ENCODE assay signal across 24 cellular contexts in the genomic region with DNA sequence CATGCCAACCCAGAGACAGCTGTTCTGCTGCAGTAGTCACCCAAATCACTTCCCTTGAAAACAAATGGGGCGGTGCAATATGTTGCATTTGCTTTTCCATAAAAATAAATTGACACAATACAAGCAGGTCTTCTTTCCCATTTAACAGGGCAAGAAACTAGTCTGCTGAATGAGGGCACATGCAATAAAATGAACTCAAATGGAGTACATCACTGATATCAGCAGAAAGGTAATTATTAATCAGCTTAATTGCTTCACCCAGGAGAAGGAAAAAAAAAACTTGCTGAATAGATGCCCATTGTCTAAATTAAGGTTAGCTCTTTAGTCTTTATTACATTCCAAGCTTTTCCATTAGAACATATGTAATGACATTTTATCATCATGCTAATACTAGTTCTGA.
DNase-seq lines count a peak whose midpoint lies in the region; TF ChIP-seq lines count a peak whose summit lies in the region.
"Had no signal": no experiment of that assay in that cellular context is flagged by ENCODE, and none has a peak within 500 bp of the region (broad histone marks: within the 10 kb centered on the region; RNA-seq: fewer than 3 reads in every experiment).

No MANE protein-coding gene starts in this region.

- H3K79me2 ChIP-seq in mammary epithelial cell (ENCODE audit: insufficient read depth, low read length) = no peaks in the 10 kb centered on the region

- no peaks in the 10 kb centered on the region for H4K20me1 ChIP-seq in mammary epithelial cell (ENCODE audit: insufficient read depth, low read length)

- in situ Hi-C loops in mammary epithelial cell (cut with MboI; ENCODE audit: low sequenced_read_pairs in 2 of 2) = loop anchor here (10.0 to 25.0 kb wide), 2 partner anchors 328 to 346 kb away; no protein-coding TSS in a partner anchor

- H3K4me1 ChIP-seq in mammary epithelial cell (ENCODE audit: insufficient read depth, low read length) = no peaks in the 10 kb centered on the region
- no peaks in the 10 kb centered on the region for H3K4me1 ChIP-seq in ascending aorta

- TF ChIP-seq CTCF in VCaP (conservative IDR thresholded peaks at IDR 0.05) = no peak
- TF ChIP-seq CTCF in mammary epithelial cell (conservative IDR thresholded peaks at IDR 0.05 in 1 of 2, IDR thresholded peaks at IDR 0.05 in 1 of 2; ENCODE audit: extremely low read depth in 1 of 2, insufficient read depth in 1 of 2, low read depth in 1 of 2, low read length in 2 of 2) = no peak
- no peak for TF ChIP-seq CTCF in ascending aorta (IDR thresholded peaks at IDR 0.05)

- no peaks in the 10 kb centered on the region for H3K36me3 ChIP-seq in mammary epithelial cell (ENCODE audit: insufficient read depth, low read length)
- H3K36me3 ChIP-seq in ascending aorta = no peaks in the 10 kb centered on the region
- H3K36me3 ChIP-seq: MG63 had no signal

- intact Hi-C loops in mammary epithelial cell (cut with micrococcal nuclease) (loop anchor here (10.0 kb wide), 1 partner anchor 74 kb away; no protein-coding TSS in a partner anchor), ascending aorta (cut with DNase I) (loop anchor here (5.0 kb wide), 2 partner anchors 323 to 343 kb away; no protein-coding TSS in a partner anchor)

- H3K4me2 ChIP-seq in mammary epithelial cell (ENCODE audit: insufficient read depth, low read depth, low read length) = no peak overlapping the region
- H3K4me2 ChIP-seq: SK-N-SH had no signal

- H3K9me3 ChIP-seq in mammary epithelial cell (replicated peaks; ENCODE audit: insufficient read depth, low read length) (peaks cover 3% of the 10 kb centered on the region), ascending aorta (no peaks in the 10 kb centered on the region)
- H3K9me3 ChIP-seq: MG63, SK-N-SH had no signal

- peak overlapping the region; percentile 99 for H3K27ac ChIP-seq in VCaP
- H3K27ac ChIP-seq in mammary epithelial cell (ENCODE audit: insufficient read depth, low read depth, low read length) = no peak overlapping the region
- H3K27ac ChIP-seq in ascending aorta = no peak overlapping the region
- H3K27ac ChIP-seq: GM23248 had no signal

- H3K9ac ChIP-seq in mammary epithelial cell (ENCODE audit: insufficient read depth, low read length) = no peak overlapping the region
- H3K9ac ChIP-seq: GM23248, SK-N-SH had no signal

- no TSS peak for BruUV-seq in mammary epithelial cell (replicated peaks; lab: Mats Ljungman, UMichigan)

- CTCF ChIA-PET in mammary epithelial cell (lab: Charles Lee; ENCODE audit: low non-redundant PET) = no interaction called here

- DNase-seq in NCI-H1092 treated with DMSO at 0.1 percent for 48 hours (lab: John Stamatoyannopoulos, UW) (peak; percentile 17), NCI-H1092 (lab: John Stamatoyannopoulos, UW) (no peak), myocyte (ENCODE audit: low read depth) (peak; percentile 45), mammary epithelial cell (no peak), NCI-H774 (lab: John Stamatoyannopoulos, UW) (no peak), ascending aorta (ENCODE audit: low spot score in 2 of 2) (no peak)
- DNase-seq: DMS53; EL; GDM1; GM23248; H7; IMR-90; KG1; MG63; NCI-H1417; NCI-H1694; NCI-H2029 treated with DMSO at 0.1 percent for 48 hours; NCI-H2227 treated with DMSO at 0.1 percent for 48 hours; NCI-H526 treated with DMSO at 0.1 percent for 48 hours; NK-92 treated with Interleukin-12 subunit alpha and Interleukin-12 subunit beta, amount 100 ng/mL, for 24 hours; PC-3; SK-N-SH had no signal

- H3K27me3 ChIP-seq in mammary epithelial cell (ENCODE audit: insufficient read depth, low read length) (no peaks in the 10 kb centered on the region), ascending aorta (no peaks in the 10 kb centered on the region)
- H3K27me3 ChIP-seq: MG63 had no signal

- dilution Hi-C loops in mammary epithelial cell (cut with HindIII; ENCODE audit: low sequenced_read_pairs) = no loop called here

- WGBS in mammary epithelial cell (ENCODE audit: low coverage, missing lambda C conversion rate) = 71% methylated on average over 1 of the region's 1 CpG

- H3K4me3 ChIP-seq in mammary epithelial cell (replicated peaks in 1 of 3; ENCODE audit: insufficient read depth in 1 of 3, low read depth in 2 of 3, low read length in 3 of 3) = no peak overlapping the region
- no peak overlapping the region for H3K4me3 ChIP-seq in ascending aorta
- H3K4me3 ChIP-seq: GM12878, GM23248, MG63 had no signal

- no peak overlapping the region for H2AFZ ChIP-seq in mammary epithelial cell (ENCODE audit: low read depth, low read length)
- H2AFZ ChIP-seq: GM23248 had no signal

Comparison
In these comparisons a context has a peak if more than half of its experiments do, and no peak if none do; other contexts are left out.
1. DNase-seq: peak in NCI-H1092 treated with DMSO at 0.1 percent for 48 hours (single experiment) and myocyte (single experiment); none in NCI-H1092 (single experiment), mammary epithelial cell (single experiment), NCI-H774 (single experiment) and ascending aorta (0 of 2).